ENCODE assay signal across 8 cellular contexts in the genomic region with DNA sequence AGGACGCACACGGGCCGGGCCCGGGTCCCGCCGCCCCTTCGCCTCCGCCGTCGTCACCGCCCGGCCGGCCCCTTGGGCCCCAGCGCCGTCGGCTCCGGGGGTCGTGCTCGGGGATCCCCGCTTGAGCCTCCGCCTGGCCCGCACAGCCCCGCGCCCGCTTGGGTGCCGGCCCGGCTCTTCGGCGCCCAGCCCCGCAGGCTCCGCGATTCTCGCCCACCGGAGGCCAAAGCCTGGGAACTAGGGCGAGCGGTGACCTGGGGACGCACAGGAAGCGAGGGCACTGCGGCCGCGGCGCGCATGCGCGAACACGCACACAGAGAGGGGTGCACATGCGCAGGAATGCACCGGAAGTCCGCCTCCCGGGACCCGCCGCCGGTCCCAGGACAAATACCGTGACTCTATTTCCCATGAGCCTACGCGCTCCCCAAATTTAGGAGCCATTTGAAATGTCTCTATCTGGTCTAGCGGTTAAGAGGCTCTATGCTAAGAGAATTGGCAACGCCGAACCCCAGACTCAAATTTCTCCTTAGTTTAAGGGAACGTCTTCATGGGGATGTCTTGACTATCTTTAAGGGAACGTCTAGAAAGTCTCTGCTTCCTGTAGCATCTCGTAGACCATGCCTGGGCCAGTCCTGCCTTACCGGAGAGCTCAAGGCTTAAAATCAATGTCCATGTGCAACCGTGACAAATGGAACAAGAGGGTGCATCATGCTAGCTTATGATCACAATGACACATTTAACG. TPM values are rescaled to one million over a fixed set of nuclear protein-coding genes. Genes with fewer than 3 reads are reported as not detected.
DNase-seq lines count a peak whose midpoint lies in the region; ATAC-seq and TF ChIP-seq lines count a peak whose summit lies in the region.

A gene (minus strand): TSS at position 282 of the 742 bp plus-strand sequence. CDS start 1,774 bp downstream, outside the sequence.

- intact Hi-C loops in IMR-90 (cut with micrococcal nuclease), result loop anchor here (1.0 kb wide), 1 partner anchor 22 kb away; no protein-coding TSS in a partner anchor
- intact Hi-C loops in OCI-LY7 (cut with micrococcal nuclease; ENCODE audit: unreplicated experiment), result loop anchor here (1.0 kb wide), 1 partner anchor 22 kb away; no protein-coding TSS in a partner anchor

- dilution Hi-C loops in IMR-90 (cut with HindIII; ENCODE audit: low sequenced_read_pairs, unreplicated experiment), result no loop called here

- peak within 1 kb of the TSS; percentile 71 for H2BK5ac ChIP-seq in IMR-90 (ENCODE audit: low read depth, low read length, poor library complexity, severe bottlenecking)

- peak within 1 kb of the TSS; percentile 89 for H2AK9ac ChIP-seq in IMR-90 (replicated peaks; ENCODE audit: low read depth, low read length, poor library complexity)

- H3K9me2 ChIP-seq in OCI-LY7 (ENCODE audit: insufficient read depth, low read length), result no peaks in the 10 kb centered on the region

- peak within 1 kb of the TSS; percentile 7; the same call in 1 of the 2 replicates for H2BK120ac ChIP-seq in IMR-90 (ENCODE audit: low read depth, low read length)

- peak within 1 kb of the TSS; percentile 53; the same call in 1 of the 2 replicates for H3K56ac ChIP-seq in IMR-90 (ENCODE audit: extremely low read depth, insufficient read depth, low read length)

- no peaks in the 10 kb centered on the region for H3K9me1 ChIP-seq in IMR-90 (ENCODE audit: insufficient read depth, low read length)

- no TSS peak for BruUV-seq in IMR-90 (replicated peaks; lab: Mats Ljungman, UMichigan)
- no TSS peak for BruUV-seq in OCI-LY7 (replicated peaks; lab: Mats Ljungman, UMichigan)

- peak within 1 kb of the TSS; percentile 63; the same call in 1 of the 2 replicates for H3K23ac ChIP-seq in IMR-90 (ENCODE audit: low read depth, low read length)

- DNase-seq in DMS114 treated with DMSO at 0.1 percent for 48 hours (lab: John Stamatoyannopoulos, UW; ENCODE audit: unreplicated experiment), result peak; percentile 89
- peak; percentile 92 for DNase-seq in IMR-90
- peak; percentile 97 for DNase-seq in OCI-LY7 (ENCODE audit: low spot score)
- DNase-seq in activated T-cell treated with anti-CD3 and anti-CD28 coated beads for 1 hour (ENCODE audit: low read depth), result peak; percentile 93
- DNase-seq in epidermal melanocyte (ENCODE audit: insufficient read length, low spot score), result peak; percentile 92
- peak; percentile 86 for DNase-seq in middle frontal gyrus (ENCODE audit: extremely low spot score, low spot score)
- peak; percentile 89 to 94 for DNase-seq in stimulated activated CD8-positive, alpha-beta memory T cell treated with anti-CD3 and anti-CD28 coated beads, Interleukin-2, amount 100 ng/mL, for 1 hour (ENCODE audit: low read depth in 2 of 2)

- peak within 1 kb of the TSS; percentile 75 for H4K91ac ChIP-seq in IMR-90 (ENCODE audit: insufficient read depth, low read depth, low read length)

- H3K18ac ChIP-seq in IMR-90 (ENCODE audit: low read depth, low read length), result peak within 1 kb of the TSS; percentile 37

- peaks cover 24% of the 10 kb centered on the region for H3K9me3 ChIP-seq in IMR-90 (ENCODE audit: control insufficient read depth, insufficient read depth, low read length)
- H3K9me3 ChIP-seq in OCI-LY7 (ENCODE audit: low read length), result peaks cover 9% of the 10 kb centered on the region; the same call in 1 of the 2 replicates

- no peak within 1 kb of the TSS for H2BK20ac ChIP-seq in IMR-90 (ENCODE audit: low read depth, low read length)

- TF ChIP-seq CTCF in IMR-90 (conservative IDR thresholded peaks at IDR 0.05; ENCODE audit: low read depth, low read length) (no peak), OCI-LY7 (conservative IDR thresholded peaks at IDR 0.05; ENCODE audit: low read length) (no peak)

- peak within 1 kb of the TSS; percentile 100 for H3K4me2 ChIP-seq in IMR-90 (ENCODE audit: low read depth, low read length)
- H3K4me2 ChIP-seq in OCI-LY7 (ENCODE audit: low read length), result peak within 1 kb of the TSS; percentile 93

- H2AFZ ChIP-seq in IMR-90 (replicated peaks; ENCODE audit: low read length, poor library complexity) (peak within 1 kb of the TSS; percentile 90), OCI-LY7 (ENCODE audit: low read length) (peak within 1 kb of the TSS; percentile 88)

- peak within 1 kb of the TSS; percentile 79 for H3K14ac ChIP-seq in IMR-90 (replicated peaks; ENCODE audit: low read depth, low read length)

- H2BK15ac ChIP-seq in IMR-90 (ENCODE audit: low read depth, low read length), result peak within 1 kb of the TSS; percentile 21; the same call in 1 of the 3 replicates

- H3K4me1 ChIP-seq in IMR-90 (ENCODE audit: control insufficient read depth, insufficient read depth, low read length) (no peaks in the 10 kb centered on the region), OCI-LY7 (ENCODE audit: insufficient read depth, low read length, poor library complexity, severe bottlenecking) (peaks cover 23% of the 10 kb centered on the region)

- H4K20me1 ChIP-seq in IMR-90 (ENCODE audit: insufficient read depth, low read length) (peaks cover 11% of the 10 kb centered on the region), OCI-LY7 (ENCODE audit: insufficient read depth, low read length) (0 out of 2 replicates have a peak, but pooled peaks cover 8% of the 10 kb centered on the region)

- H3K36me3 ChIP-seq in IMR-90 (ENCODE audit: control insufficient read depth, insufficient read depth, low read length), result peaks cover 24% of the 10 kb centered on the region
- peaks cover 30% of the 10 kb centered on the region for H3K36me3 ChIP-seq in OCI-LY7 (ENCODE audit: insufficient read depth, low read length)

- H4K8ac ChIP-seq in IMR-90 (ENCODE audit: low read depth in 2 of 2, low read length in 2 of 2), result peak within 1 kb of the TSS; percentile 99

- peak within 1 kb of the TSS; percentile 98 for H4K5ac ChIP-seq in IMR-90 (ENCODE audit: low read depth, low read length)

- H3K27ac ChIP-seq in IMR-90 (ENCODE audit: insufficient read depth, low read length) (peak within 1 kb of the TSS; percentile 62), OCI-LY7 (ENCODE audit: low read depth, low read length, poor library complexity, severe bottlenecking) (peak within 1 kb of the TSS; percentile 67)

- ATAC-seq in GM21529 (IDR thresholded peaks at IDR 0.05; ENCODE audit: unreplicated experiment) (peak; percentile 91), IMR-90 (ENCODE audit: low read depth) (peak; percentile 96)

- peaks cover 41% of the 10 kb centered on the region for H3K79me2 ChIP-seq in OCI-LY7 (ENCODE audit: insufficient read depth, low read depth, low read length)

- H3K79me1 ChIP-seq in IMR-90 (ENCODE audit: low read depth in 1 of 2, low read length in 2 of 2), result peaks cover 24 to 26% of the 10 kb centered on the region in 2 experiments

- POLR2A ChIA-PET in IMR-90 (lab: Charles Lee; ENCODE audit: unreplicated experiment) (no interaction called here), OCI-LY7 (lab: Charles Lee) (interaction anchor here (0.6 kb wide), 3 partner anchors 73 to 504 kb away, joined by 4 read pairs; no protein-coding TSS in a partner anchor)

- H3K27me3 ChIP-seq in IMR-90 (ENCODE audit: control insufficient read depth, insufficient read depth, low read length), result no peaks in the 10 kb centered on the region

- TF ChIP-seq RAD21 in IMR-90 (IDR thresholded peaks at IDR 0.05; ENCODE audit: low read length), result no peak

- H3K4me3 ChIP-seq in IMR-90 (ENCODE audit: insufficient read depth, low read depth, low read length) (peak within 1 kb of the TSS; percentile 91), OCI-LY7 (ENCODE audit: low read depth, low read length, poor library complexity, severe bottlenecking) (peak within 1 kb of the TSS; percentile 98)

- in situ Hi-C loops in IMR-90 (cut with MboI; ENCODE audit: low sequenced_read_pairs), result no loop called here

- CTCF ChIA-PET in IMR-90 (lab: Yijun Ruan, JAX), result no interaction called here
- CTCF ChIA-PET in OCI-LY7 (lab: Charles Lee; ENCODE audit: unreplicated experiment), result no interaction called here

- WGBS in IMR-90 (ENCODE audit: extremely low coverage in 2 of 2, insufficient read length in 1 of 2), 2 experiments, result 1% methylated on average over 35 of the region's 65 CpGs; no CpG with 5 or more reads in 1 of the 2 experiments

- H3K9ac ChIP-seq in IMR-90 (ENCODE audit: low read depth, low read length), result peak within 1 kb of the TSS; percentile 71

- peak within 1 kb of the TSS; percentile 93 for H2AK5ac ChIP-seq in IMR-90 (ENCODE audit: low read depth, low read length)

- H3K4ac ChIP-seq in IMR-90 (ENCODE audit: low read depth, low read length), result peak within 1 kb of the TSS; percentile 69

- TF ChIP-seq POLR2A in IMR-90 (IDR thresholded peaks at IDR 0.05; ENCODE audit: low read depth, low read length), result peak; percentile 75

TF ChIP-seq in IMR-90, 13 proteins besides CTCF, POLR2A, EP300 and RAD21:
- TF ChIP-seq NFE2L2 (IDR thresholded peaks at IDR 0.05; ENCODE audit: low read depth, low read length), result no peak
- TF ChIP-seq CHD1 (IDR thresholded peaks at IDR 0.05; ENCODE audit: low read depth, low read length), result no peak
- no peak for TF ChIP-seq RFX5 (IDR thresholded peaks at IDR 0.05; ENCODE audit: low read depth, low read length)
- TF ChIP-seq, protein P1, sequence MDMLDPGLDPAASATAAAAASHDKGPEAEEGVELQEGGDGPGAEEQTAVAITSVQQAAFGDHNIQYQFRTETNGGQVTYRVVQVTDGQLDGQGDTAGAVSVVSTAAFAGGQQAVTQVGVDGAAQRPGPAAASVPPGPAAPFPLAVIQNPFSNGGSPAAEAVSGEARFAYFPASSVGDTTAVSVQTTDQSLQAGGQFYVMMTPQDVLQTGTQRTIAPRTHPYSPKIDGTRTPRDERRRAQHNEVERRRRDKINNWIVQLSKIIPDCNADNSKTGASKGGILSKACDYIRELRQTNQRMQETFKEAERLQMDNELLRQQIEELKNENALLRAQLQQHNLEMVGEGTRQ (IDR thresholded peaks at IDR 0.05; ENCODE audit: low read depth, low read length), result peak; percentile 40; the same call in 1 of the 2 replicates

RNA-seq across cellular contexts. Expression of the gene that starts here (rescaled TPM):
- total RNA-seq in IMR-90 (2012; rRNA removed), result 20.8 and 22.8 TPM in 2 replicates
- 5.4 and 8.2 TPM in 2 replicates for polyA plus RNA-seq in IMR-90 (2012; rRNA removed)
- polyA plus RNA-seq in IMR-90 (2012; cell fraction: cytosol; rRNA removed), result 1.3 and 1.5 TPM in 2 replicates
- 7.8 and 34.0 TPM in 2 replicates for polyA plus RNA-seq in IMR-90 (2012; cell fraction: nucleus; rRNA removed; ENCODE audit: low replicate concordance)
- total RNA-seq in OCI-LY7 (2014; rRNA removed; shearing (Covaris generic)), result 15.4 and 16.7 TPM in 2 replicates
- 25.3 and 27.1 TPM in 2 replicates for total RNA-seq in OCI-LY7 (2022)

Comparison
In these comparisons a context has a peak if more than half of its experiments do, and no peak if none do; other contexts are left out.
1. Peak in every context shown above with its lines: DNase-seq, ATAC-seq, H3K4me3 ChIP-seq and H3K27ac ChIP-seq.